In the genomic region with DNA sequence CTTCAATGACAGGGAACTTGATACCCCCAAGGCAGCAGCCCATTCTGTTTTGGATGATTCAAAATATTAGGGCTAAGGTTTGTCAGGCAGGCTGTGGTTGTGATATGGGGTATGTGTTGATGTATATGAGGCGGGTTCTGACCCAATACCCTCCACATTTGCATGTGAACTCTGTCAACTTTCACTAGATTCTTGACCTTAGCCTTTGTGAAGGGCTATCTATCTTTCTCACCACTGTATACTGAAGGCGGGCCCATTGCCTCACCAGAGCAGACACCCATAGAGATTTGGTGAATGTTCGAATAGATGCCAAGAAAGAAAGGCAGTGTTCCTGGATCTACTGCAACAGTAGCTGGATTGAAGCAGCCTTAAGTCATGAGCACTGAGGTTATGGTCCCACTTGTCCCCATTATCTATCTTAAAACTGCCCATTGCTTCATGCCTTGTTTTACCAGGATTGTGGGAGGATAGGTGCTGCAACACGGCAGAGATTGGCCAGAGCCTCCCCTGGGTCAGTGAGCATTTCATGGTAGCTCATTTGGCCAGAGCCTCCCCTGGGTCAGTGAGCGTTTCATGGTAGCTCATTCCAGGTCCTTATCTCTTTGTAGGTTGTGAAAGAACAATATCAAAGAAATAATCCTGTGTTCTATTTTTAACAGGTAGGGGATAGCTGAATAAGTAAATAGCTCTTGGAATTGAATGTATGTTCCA, we compare ENCODE assay signal across 17 cellular contexts.
"Had no signal": no experiment of that assay in that cellular context is flagged by ENCODE, and none has a peak within 500 bp of the region (broad histone marks: within the 10 kb centered on the region; RNA-seq: fewer than 3 reads in every experiment).

No MANE protein-coding gene starts in this region.

- H3K27ac Mint-ChIP-seq: activated CD8-positive, alpha-beta T cell treated with anti-CD3 and anti-CD28 coated beads, Interleukin-2, amount 10 ng/mL, durations not matched to agents 7 days and 5 days; activated naive CD8-positive, alpha-beta T cell; brain; naive thymus-derived CD8-positive, alpha-beta T cell; WTC11 had no signal

- DNase-seq: activated CD4-positive, alpha-beta T cell treated with anti-CD3 and anti-CD28 coated beads for 4 hours; activated CD8-positive, alpha-beta memory T cell treated with anti-CD3 and anti-CD28 coated beads, Interleukin-2, amount 50 U/mL, for 4 hours; activated CD8-positive, alpha-beta T cell treated with anti-CD3 and anti-CD28 coated beads, Interleukin-2, amount 10 ng/mL, durations not matched to agents 7 days and 5 days; activated gamma-delta T cell treated with Interleukin-2 at 50 U/mL for 16 hours; amygdala; cerebellar nuclear complex; effector memory CD4-positive, alpha-beta T cell; heart right ventricle; naive thymus-derived CD8-positive, alpha-beta T cell; posterior cingulate gyrus; stimulated activated naive CD4-positive, alpha-beta T cell; tibial artery had no signal

- H3K36me3 Mint-ChIP-seq: activated naive CD8-positive, alpha-beta T cell; brain; naive thymus-derived CD8-positive, alpha-beta T cell; WTC11 had no signal

- H3K4me3 ChIP-seq: gastroesophageal sphincter, heart right ventricle, tibial artery, vagina had no signal

- ATAC-seq: activated CD8-positive, alpha-beta T cell treated with anti-CD3 and anti-CD28 coated beads, Interleukin-2, amount 10 ng/mL, durations not matched to agents 7 days and 5 days; gastroesophageal sphincter; naive thymus-derived CD8-positive, alpha-beta T cell; WTC11 had no signal

- H3K27ac ChIP-seq: gastroesophageal sphincter, heart right ventricle, tibial artery, vagina had no signal

- H3K9me3 Mint-ChIP-seq: brain; naive thymus-derived CD8-positive, alpha-beta T cell; WTC11 had no signal

- H3K27me3 Mint-ChIP-seq: brain had no signal

- H3K36me3 ChIP-seq: gastroesophageal sphincter, heart right ventricle, tibial artery, vagina had no signal

- H3K4me1 Mint-ChIP-seq: naive thymus-derived CD8-positive, alpha-beta T cell; WTC11 had no signal

- H3K27me3 ChIP-seq: gastroesophageal sphincter, heart right ventricle, tibial artery, vagina had no signal

- H3K9me3 ChIP-seq: gastroesophageal sphincter, heart right ventricle, tibial artery, vagina had no signal

- H3K4me1 ChIP-seq: gastroesophageal sphincter had no signal

- H3K4me3 Mint-ChIP-seq: activated CD8-positive, alpha-beta T cell treated with anti-CD3 and anti-CD28 coated beads, Interleukin-2, amount 10 ng/mL, durations not matched to agents 7 days and 5 days; activated naive CD8-positive, alpha-beta T cell; brain; naive thymus-derived CD8-positive, alpha-beta T cell; WTC11 had no signal
